Comparison of ENCODE assay signal across 1 cellular context in the genomic region with DNA sequence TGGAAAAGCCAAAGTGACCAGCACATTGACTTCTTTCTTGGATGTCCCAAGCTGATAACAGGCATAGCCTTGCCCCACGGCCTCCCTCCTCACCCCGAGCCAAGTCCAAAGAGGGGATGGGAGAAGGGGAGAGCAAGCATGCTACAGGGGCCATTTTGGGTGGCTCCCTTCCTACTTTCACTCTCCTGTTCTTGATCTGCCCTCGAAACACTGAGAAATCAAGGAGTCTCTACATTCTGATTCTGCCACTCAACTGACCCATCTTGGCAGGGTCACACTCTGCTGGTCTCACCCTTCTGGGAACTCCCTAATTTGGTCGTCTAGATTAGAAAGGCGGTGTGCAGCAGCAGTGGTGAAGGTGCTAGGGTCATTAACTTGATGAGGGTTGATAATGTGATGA.
TF ChIP-seq lines count a peak whose summit lies in the region.

No MANE protein-coding gene starts in this region.

TF ChIP-seq in K562, 482 proteins besides CTCF, POLR2A, EP300 and RAD21:
- TF ChIP-seq, protein P1, sequence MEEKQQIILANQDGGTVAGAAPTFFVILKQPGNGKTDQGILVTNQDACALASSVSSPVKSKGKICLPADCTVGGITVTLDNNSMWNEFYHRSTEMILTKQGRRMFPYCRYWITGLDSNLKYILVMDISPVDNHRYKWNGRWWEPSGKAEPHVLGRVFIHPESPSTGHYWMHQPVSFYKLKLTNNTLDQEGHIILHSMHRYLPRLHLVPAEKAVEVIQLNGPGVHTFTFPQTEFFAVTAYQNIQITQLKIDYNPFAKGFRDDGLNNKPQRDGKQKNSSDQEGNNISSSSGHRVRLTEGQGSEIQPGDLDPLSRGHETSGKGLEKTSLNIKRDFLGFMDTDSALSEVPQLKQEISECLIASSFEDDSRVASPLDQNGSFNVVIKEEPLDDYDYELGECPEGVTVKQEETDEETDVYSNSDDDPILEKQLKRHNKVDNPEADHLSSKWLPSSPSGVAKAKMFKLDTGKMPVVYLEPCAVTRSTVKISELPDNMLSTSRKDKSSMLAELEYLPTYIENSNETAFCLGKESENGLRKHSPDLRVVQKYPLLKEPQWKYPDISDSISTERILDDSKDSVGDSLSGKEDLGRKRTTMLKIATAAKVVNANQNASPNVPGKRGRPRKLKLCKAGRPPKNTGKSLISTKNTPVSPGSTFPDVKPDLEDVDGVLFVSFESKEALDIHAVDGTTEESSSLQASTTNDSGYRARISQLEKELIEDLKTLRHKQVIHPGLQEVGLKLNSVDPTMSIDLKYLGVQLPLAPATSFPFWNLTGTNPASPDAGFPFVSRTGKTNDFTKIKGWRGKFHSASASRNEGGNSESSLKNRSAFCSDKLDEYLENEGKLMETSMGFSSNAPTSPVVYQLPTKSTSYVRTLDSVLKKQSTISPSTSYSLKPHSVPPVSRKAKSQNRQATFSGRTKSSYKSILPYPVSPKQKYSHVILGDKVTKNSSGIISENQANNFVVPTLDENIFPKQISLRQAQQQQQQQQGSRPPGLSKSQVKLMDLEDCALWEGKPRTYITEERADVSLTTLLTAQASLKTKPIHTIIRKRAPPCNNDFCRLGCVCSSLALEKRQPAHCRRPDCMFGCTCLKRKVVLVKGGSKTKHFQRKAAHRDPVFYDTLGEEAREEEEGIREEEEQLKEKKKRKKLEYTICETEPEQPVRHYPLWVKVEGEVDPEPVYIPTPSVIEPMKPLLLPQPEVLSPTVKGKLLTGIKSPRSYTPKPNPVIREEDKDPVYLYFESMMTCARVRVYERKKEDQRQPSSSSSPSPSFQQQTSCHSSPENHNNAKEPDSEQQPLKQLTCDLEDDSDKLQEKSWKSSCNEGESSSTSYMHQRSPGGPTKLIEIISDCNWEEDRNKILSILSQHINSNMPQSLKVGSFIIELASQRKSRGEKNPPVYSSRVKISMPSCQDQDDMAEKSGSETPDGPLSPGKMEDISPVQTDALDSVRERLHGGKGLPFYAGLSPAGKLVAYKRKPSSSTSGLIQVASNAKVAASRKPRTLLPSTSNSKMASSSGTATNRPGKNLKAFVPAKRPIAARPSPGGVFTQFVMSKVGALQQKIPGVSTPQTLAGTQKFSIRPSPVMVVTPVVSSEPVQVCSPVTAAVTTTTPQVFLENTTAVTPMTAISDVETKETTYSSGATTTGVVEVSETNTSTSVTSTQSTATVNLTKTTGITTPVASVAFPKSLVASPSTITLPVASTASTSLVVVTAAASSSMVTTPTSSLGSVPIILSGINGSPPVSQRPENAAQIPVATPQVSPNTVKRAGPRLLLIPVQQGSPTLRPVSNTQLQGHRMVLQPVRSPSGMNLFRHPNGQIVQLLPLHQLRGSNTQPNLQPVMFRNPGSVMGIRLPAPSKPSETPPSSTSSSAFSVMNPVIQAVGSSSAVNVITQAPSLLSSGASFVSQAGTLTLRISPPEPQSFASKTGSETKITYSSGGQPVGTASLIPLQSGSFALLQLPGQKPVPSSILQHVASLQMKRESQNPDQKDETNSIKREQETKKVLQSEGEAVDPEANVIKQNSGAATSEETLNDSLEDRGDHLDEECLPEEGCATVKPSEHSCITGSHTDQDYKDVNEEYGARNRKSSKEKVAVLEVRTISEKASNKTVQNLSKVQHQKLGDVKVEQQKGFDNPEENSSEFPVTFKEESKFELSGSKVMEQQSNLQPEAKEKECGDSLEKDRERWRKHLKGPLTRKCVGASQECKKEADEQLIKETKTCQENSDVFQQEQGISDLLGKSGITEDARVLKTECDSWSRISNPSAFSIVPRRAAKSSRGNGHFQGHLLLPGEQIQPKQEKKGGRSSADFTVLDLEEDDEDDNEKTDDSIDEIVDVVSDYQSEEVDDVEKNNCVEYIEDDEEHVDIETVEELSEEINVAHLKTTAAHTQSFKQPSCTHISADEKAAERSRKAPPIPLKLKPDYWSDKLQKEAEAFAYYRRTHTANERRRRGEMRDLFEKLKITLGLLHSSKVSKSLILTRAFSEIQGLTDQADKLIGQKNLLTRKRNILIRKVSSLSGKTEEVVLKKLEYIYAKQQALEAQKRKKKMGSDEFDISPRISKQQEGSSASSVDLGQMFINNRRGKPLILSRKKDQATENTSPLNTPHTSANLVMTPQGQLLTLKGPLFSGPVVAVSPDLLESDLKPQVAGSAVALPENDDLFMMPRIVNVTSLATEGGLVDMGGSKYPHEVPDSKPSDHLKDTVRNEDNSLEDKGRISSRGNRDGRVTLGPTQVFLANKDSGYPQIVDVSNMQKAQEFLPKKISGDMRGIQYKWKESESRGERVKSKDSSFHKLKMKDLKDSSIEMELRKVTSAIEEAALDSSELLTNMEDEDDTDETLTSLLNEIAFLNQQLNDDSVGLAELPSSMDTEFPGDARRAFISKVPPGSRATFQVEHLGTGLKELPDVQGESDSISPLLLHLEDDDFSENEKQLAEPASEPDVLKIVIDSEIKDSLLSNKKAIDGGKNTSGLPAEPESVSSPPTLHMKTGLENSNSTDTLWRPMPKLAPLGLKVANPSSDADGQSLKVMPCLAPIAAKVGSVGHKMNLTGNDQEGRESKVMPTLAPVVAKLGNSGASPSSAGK (IDR thresholded peaks at IDR 0.05) = no peak
- TF ChIP-seq C11orf30 (IDR thresholded peaks at IDR 0.05; ENCODE audit: low read depth) (no peak), PRDM10 (IDR thresholded peaks at IDR 0.05; ENCODE audit: partially characterized antibody) (peak; percentile 51), KDM5B (IDR thresholded peaks at IDR 0.05; ENCODE audit: insufficient replicate concordance, low read depth, low read length) (no peak), ZBTB5 (IDR thresholded peaks at IDR 0.05) (no peak), SLC30A9 (CRISPR knock-in tag; IDR thresholded peaks at IDR 0.05) (no peak)
